28 cellular contexts compared by ENCODE assay signal in genomic region chr9:88529496-88529895, GRCh38. TPM values are rescaled to one million over a fixed set of nuclear protein-coding genes. Genes with fewer than 3 reads are reported as not detected.
DNase-seq lines count a peak whose midpoint lies in the region; ATAC-seq, FAIRE-seq and TF ChIP-seq lines count a peak whose summit lies in the region.
"Had no signal": no experiment of that assay in that cellular context is flagged by ENCODE, and none has a peak within 500 bp of the region (broad histone marks: within the 10 kb centered on the region; RNA-seq: fewer than 3 reads in every experiment).

No MANE protein-coding gene starts in this region.

- peaks cover 34% of the 10 kb centered on the region for H3K27me3 Mint-ChIP-seq in activated CD8-positive, alpha-beta T cell treated with anti-CD3 and anti-CD28 coated beads, Interleukin-2, amount 10 ng/mL, durations not matched to agents 7 days and 5 days (ENCODE audit: low read depth)

- no peaks in the 10 kb centered on the region for H4K20me1 ChIP-seq in PC-9 (ENCODE audit: insufficient read depth)

- no peak for TF ChIP-seq RAD21 in A549 (conservative IDR thresholded peaks at IDR 0.05 in 1 of 2, IDR thresholded peaks at IDR 0.05 in 1 of 2)

- no peaks in the 10 kb centered on the region for H3K36me3 Mint-ChIP-seq in activated CD8-positive, alpha-beta T cell treated with anti-CD3 and anti-CD28 coated beads, Interleukin-2, amount 10 ng/mL, durations not matched to agents 7 days and 5 days (ENCODE audit: low read depth)

- peaks cover 9% of the 10 kb centered on the region for H3K4me1 Mint-ChIP-seq in activated CD8-positive, alpha-beta T cell treated with anti-CD3 and anti-CD28 coated beads, Interleukin-2, amount 10 ng/mL, durations not matched to agents 7 days and 5 days (ENCODE audit: low read depth)

- H3F3A ChIP-seq in PC-9 (ENCODE audit: insufficient read depth, low read depth) = peaks cover 18% of the 10 kb centered on the region

- H3K27me3 ChIP-seq in PC-9 (ENCODE audit: insufficient read depth, low read depth) (no peaks in the 10 kb centered on the region), pancreas (no peaks in the 10 kb centered on the region)
- H3K27me3 ChIP-seq: colonic mucosa had no signal

- H3K4me3 ChIP-seq in A549 (no peak overlapping the region), PC-9 (no peak overlapping the region), coronary artery (no peak overlapping the region), pancreas (no peak overlapping the region)
- H3K4me3 ChIP-seq: colonic mucosa, heart left ventricle, lung, neural progenitor cell, SK-N-MC had no signal

- no peak overlapping the region for H3K4me3 Mint-ChIP-seq in activated CD8-positive, alpha-beta T cell treated with anti-CD3 and anti-CD28 coated beads, Interleukin-2, amount 10 ng/mL, durations not matched to agents 7 days and 5 days
- H3K4me3 Mint-ChIP-seq: activated naive CD8-positive, alpha-beta T cell treated with anti-CD3 and anti-CD28 coated beads, Interleukin-2, amount 50 U/mL, for 24 hours; activated T-cell treated with anti-CD3 and anti-CD28 coated beads, Interleukin-2, amount 50 U/mL, for 24 hours; neural progenitor cell had no signal

- H2AFZ ChIP-seq in PC-9 = no peak overlapping the region
- H2AFZ ChIP-seq: neural progenitor cell had no signal

- no peak for ATAC-seq in A549
- no peak for ATAC-seq in pancreas
- ATAC-seq in activated CD8-positive, alpha-beta T cell treated with anti-CD3 and anti-CD28 coated beads, Interleukin-2, amount 10 ng/mL, durations not matched to agents 7 days and 5 days = no peak
- ATAC-seq in GM18517 (IDR thresholded peaks at IDR 0.05; ENCODE audit: unreplicated experiment) = no peak
- ATAC-seq: activated naive CD8-positive, alpha-beta T cell treated with anti-CD3 and anti-CD28 coated beads, Interleukin-2, amount 50 U/mL, for 24 hours; heart left ventricle; stimulated activated naive CD8-positive, alpha-beta T cell treated with anti-CD3 and anti-CD28 coated beads, Interleukin-15, Interleukin-2, amounts not matched to agents 100 U/mL and 50 U/mL, for 24 hours had no signal

- H3K4me1 ChIP-seq in A549 (peaks cover 35% of the 10 kb centered on the region), PC-9 (replicated peaks; ENCODE audit: insufficient read depth) (peaks cover 30% of the 10 kb centered on the region), pancreas (no peaks in the 10 kb centered on the region)
- H3K4me1 ChIP-seq: BE2C, colonic mucosa had no signal

- TF ChIP-seq POLR2A in A549 (IDR thresholded peaks at IDR 0.05; ENCODE audit: low read length) = no peak

- no peaks in the 10 kb centered on the region for H3K9me3 ChIP-seq in A549
- no peaks in the 10 kb centered on the region for H3K9me3 ChIP-seq in PC-9 (ENCODE audit: insufficient read depth, low read depth)
- H3K9me3 ChIP-seq in pancreas = no peaks in the 10 kb centered on the region
- H3K9me3 ChIP-seq: BE2C, colonic mucosa, heart left ventricle had no signal

- H3K9me3 Mint-ChIP-seq in activated CD8-positive, alpha-beta T cell treated with anti-CD3 and anti-CD28 coated beads, Interleukin-2, amount 10 ng/mL, durations not matched to agents 7 days and 5 days (ENCODE audit: insufficient read depth) = no peaks in the 10 kb centered on the region
- H3K9me3 Mint-ChIP-seq: activated T-cell treated with anti-CD3 and anti-CD28 coated beads, Interleukin-2, amount 50 U/mL, for 24 hours had no signal

- DNase-seq in A549 (ENCODE audit: low read depth in 1 of 2, low spot score in 1 of 2) = no peak
- no peak for DNase-seq in PC-9
- no peak for DNase-seq in coronary artery (ENCODE audit: low spot score)
- no peak for DNase-seq in pancreas
- no peak for DNase-seq in SIG-M5 treated with dmso at 0.1 percent for 504 hours (lab: John Stamatoyannopoulos, UW; ENCODE audit: unreplicated experiment)
- DNase-seq in activated CD8-positive, alpha-beta T cell treated with anti-CD3 and anti-CD28 coated beads, Interleukin-2, amount 10 ng/mL, durations not matched to agents 7 days and 5 days = no peak
- DNase-seq in activated CD4-positive, alpha-beta T cell treated with anti-CD3 and anti-CD28 coated beads for 48 hours = no peak
- DNase-seq: activated CD4-positive, alpha-beta T cell treated with anti-CD3 and anti-CD28 coated beads for 4 hours; activated gamma-delta T cell treated with Interleukin-2 at 50 U/mL for 16 hours; activated naive CD8-positive, alpha-beta T cell treated with anti-CD3 and anti-CD28 coated beads, Interleukin-2, amount 50 U/mL, for 24 hours; activated T-cell treated with anti-CD3 and anti-CD28 coated beads, Interleukin-2, amount 50 U/mL, for 24 hours; BE2C; colonic mucosa; effector memory CD4-positive, alpha-beta T cell; erythroblast; heart left ventricle; NCI-H1048; NCI-H1694 treated with DMSO at 0.1 percent for 48 hours; NCI-H524 treated with DMSO at 0.1 percent for 48 hours; RPMI8226; stimulated activated naive CD8-positive, alpha-beta T cell treated with anti-CD3 and anti-CD28 coated beads, Interleukin-15, Interleukin-2, amounts not matched to agents 100 U/mL and 50 U/mL, for 24 hours had no signal

- TF ChIP-seq CTCF in A549 (IDR thresholded peaks at IDR 0.05) (no peak), PC-9 (conservative IDR thresholded peaks at IDR 0.05) (no peak), coronary artery (IDR thresholded peaks at IDR 0.05) (no peak), pancreas (IDR thresholded peaks at IDR 0.05) (no peak)

- H3K36me3 ChIP-seq in PC-9 (ENCODE audit: low read depth) (no peaks in the 10 kb centered on the region), pancreas (no peaks in the 10 kb centered on the region)
- H3K36me3 ChIP-seq: BE2C, colonic mucosa, heart left ventricle, neural progenitor cell had no signal

- H3K79me2 ChIP-seq in PC-9 (ENCODE audit: low read depth) = no peaks in the 10 kb centered on the region

- no TSS peak for BruUV-seq in PC-9 (replicated peaks; lab: Mats Ljungman, UMichigan)

- POLR2A ChIA-PET in A549 (lab: Yijun Ruan, JAX) = no interaction called here
- POLR2A ChIA-PET in PC-9 (lab: Charles Lee; ENCODE audit: unreplicated experiment) = no interaction called here
- POLR2A ChIA-PET in activated CD8-positive, alpha-beta T cell treated with anti-CD3 and anti-CD28 coated beads, Interleukin-2, amount 10 ng/mL, durations not matched to agents 7 days and 5 days (lab: Charles Lee) = no interaction called here

- intact Hi-C loops in PC-9 (cut with micrococcal nuclease; ENCODE audit: unreplicated experiment) (no loop called here), pancreas (cut with DNase I) (no loop called here)

- CTCF ChIA-PET in A549 (lab: Yijun Ruan, JAX) = no interaction called here
- CTCF ChIA-PET in PC-9 (lab: Charles Lee) = no interaction called here
- CTCF ChIA-PET in activated CD8-positive, alpha-beta T cell treated with anti-CD3 and anti-CD28 coated beads, Interleukin-2, amount 10 ng/mL, durations not matched to agents 7 days and 5 days (lab: Charles Lee) = no interaction called here

- FAIRE-seq in A549 (lab: Jason Lieb, UNC) (no peak), pancreas (lab: Jason Lieb, UNC) (no peak)

- WGBS in A549 (ENCODE audit: missing lambda C conversion rate) = 90% methylated on average over 6 of the region's 6 CpGs
- 80 to 87% methylated on average over 6 of the region's 6 CpGs for WGBS in pancreas, 2 donors

- peak overlapping the region; percentile 64 for H3K4me2 ChIP-seq in A549
- peak overlapping the region; percentile 64 for H3K4me2 ChIP-seq in PC-9
- H3K4me2 ChIP-seq: neural progenitor cell had no signal

- no peak overlapping the region for H3K27ac Mint-ChIP-seq in activated CD8-positive, alpha-beta T cell treated with anti-CD3 and anti-CD28 coated beads, Interleukin-2, amount 10 ng/mL, durations not matched to agents 7 days and 5 days
- H3K27ac Mint-ChIP-seq: activated naive CD8-positive, alpha-beta T cell treated with anti-CD3 and anti-CD28 coated beads, Interleukin-2, amount 50 U/mL, for 24 hours; activated T-cell treated with anti-CD3 and anti-CD28 coated beads, Interleukin-2, amount 50 U/mL, for 24 hours; neural progenitor cell; progenitor cell of endocrine pancreas had no signal

- no peak for TF ChIP-seq EP300 in A549 (IDR thresholded peaks at IDR 0.05)

- peak overlapping the region; percentile 50 to 93; a peak in 4 of 6 replicates for H3K27ac ChIP-seq in A549
- peak overlapping the region; percentile 38; the same call in 1 of the 2 replicates for H3K27ac ChIP-seq in PC-9
- peak overlapping the region; percentile 16 to 78 for H3K27ac ChIP-seq in coronary artery
- peak overlapping the region in 3 of 4 donors; percentile 26 to 73 (median 34) for H3K27ac ChIP-seq in pancreas
- H3K27ac ChIP-seq: colonic mucosa, neural progenitor cell, SK-N-MC had no signal

- no peaks in the 10 kb centered on the region for H3K9me2 ChIP-seq in PC-9 (ENCODE audit: insufficient read depth)

TF ChIP-seq in A549, 52 proteins besides CTCF, POLR2A, EP300 and RAD21:
- TF ChIP-seq HOXA7 (CRISPR knock-in tag; IDR thresholded peaks at IDR 0.05) = no peak
- no peak for TF ChIP-seq RCOR1 (IDR thresholded peaks at IDR 0.05; ENCODE audit: low read depth, low read length)
TF ChIP-seq in A549: peak in this region for 0.

RNA-seq across cellular contexts. Expression of gene NXNL2, which starts 5.5 kb away (rescaled TPM):
- 1.1 and 1.4 TPM in 2 replicates for polyA plus RNA-seq in A549 (2011; rRNA removed)
- polyA plus RNA-seq in A549 (2012; cell fraction: cytosol; rRNA removed) = 1.8 and 1.9 TPM in 2 replicates
- 3.0 and 4.2 TPM in 2 replicates for polyA plus RNA-seq in A549 (2012; cell fraction: nucleus; rRNA removed)
- 0.70 to 0.92 TPM (median 0.71 TPM) in 3 replicates for polyA plus RNA-seq in A549 (2017; fragmentation: RNase III; extraction: RNeasy Plus Mini Kit Qiagen cat#74134 plus additional on column Dnase treatment)
- 0.37 and 0.54 TPM in 2 replicates for polyA minus RNA-seq in A549 (2011; rRNA and poly(A)+ RNA removed)
- total RNA-seq in PC-9 (2021) = 5.5 and 8.7 TPM in 2 replicates
- total RNA-seq in pancreas = under 1 TPM in 5 of 6 donors, not detected in 1; 0.19 to 0.84 (median 0.29) TPM
- polyA plus RNA-seq in pancreas = 1 to 10 TPM in 1 of 2 donors, under 1 TPM in 1; 0.99 to 1.5 TPM
- total RNA-seq in activated CD8-positive, alpha-beta T cell treated with anti-CD3 and anti-CD28 coated beads, Interleukin-2, amount 10 ng/mL, durations not matched to agents 7 days and 5 days = not detected
- total RNA-seq: activated CD8-positive, alpha-beta memory T cell treated with anti-CD3 and anti-CD28 coated beads for 36 hours; colonic mucosa; heart left ventricle; progenitor cell of endocrine pancreas; T-helper 2 cell treated with Interferon-gamma antibody and Interleukin-4, amounts not matched to agents 100 ng/mL and 5 ng/mL, for 36 hours had no signal
